Comparison of ENCODE assay signal across 26 cellular contexts in genomic region chr5:165119175-165119574, GRCh38.
"Had no signal": no experiment of that assay in that cellular context is flagged by ENCODE, and none has a peak within 500 bp of the region (broad histone marks: within the 10 kb centered on the region; RNA-seq: fewer than 3 reads in every experiment).

No MANE protein-coding gene starts in this region.

- H2AFZ ChIP-seq: parathyroid adenoma had no signal

- H3K4me3 Mint-ChIP-seq: activated B cell treated with CpG ODN at 0.5 μM for 24 hours; activated CD8-positive, alpha-beta memory T cell treated with anti-CD3 and anti-CD28 coated beads, Interleukin-2, amount 10 ng/mL, durations not matched to agents 7 days and 5 days; activated CD8-positive, alpha-beta T cell treated with anti-CD3 and anti-CD28 coated beads, Interleukin-2, amount 10 ng/mL, durations not matched to agents 7 days and 5 days; activated naive CD8-positive, alpha-beta T cell; activated T-cell treated with anti-CD3 and anti-CD28 coated beads, Interleukin-2, amount 50 U/mL, for 72 hours; memory B cell; naive thymus-derived CD8-positive, alpha-beta T cell; neural crest cell; stimulated activated effector memory CD8-positive, alpha-beta T cell treated with anti-CD3 and anti-CD28 coated beads, Interleukin-12 subunit alpha, Interleukin-12 subunit beta, amount 100 ng/mL, for 72 hours; stimulated activated naive CD8-positive, alpha-beta T cell treated with anti-CD3 and anti-CD28 coated beads, Interleukin-15, Interleukin-2, amounts not matched to agents 100 ng/mL and 50 ng/mL, for 24 hours; type B pancreatic cell had no signal

- H3K27me3 ChIP-seq: esophagus muscularis mucosa, foreskin keratinocyte, heart left ventricle, sigmoid colon, uterus had no signal

- H3K27me3 Mint-ChIP-seq: activated B cell treated with CpG ODN at 0.5 μM for 24 hours; activated CD8-positive, alpha-beta memory T cell treated with anti-CD3 and anti-CD28 coated beads, Interleukin-2, amount 10 ng/mL, durations not matched to agents 7 days and 5 days; activated naive CD8-positive, alpha-beta T cell; memory B cell; naive thymus-derived CD8-positive, alpha-beta T cell; stimulated activated naive CD8-positive, alpha-beta T cell treated with anti-CD3 and anti-CD28 coated beads, Interleukin-15, Interleukin-2, amounts not matched to agents 100 ng/mL and 50 ng/mL, for 24 hours; type B pancreatic cell had no signal

- H3K79me2 ChIP-seq: parathyroid adenoma had no signal

- H3K4me1 Mint-ChIP-seq: activated B cell treated with CpG ODN at 0.5 μM for 24 hours; activated CD8-positive, alpha-beta memory T cell treated with anti-CD3 and anti-CD28 coated beads, Interleukin-2, amount 10 ng/mL, durations not matched to agents 7 days and 5 days; memory B cell; naive thymus-derived CD8-positive, alpha-beta T cell; neural crest cell; stimulated activated effector memory CD8-positive, alpha-beta T cell treated with anti-CD3 and anti-CD28 coated beads, Interleukin-12 subunit alpha, Interleukin-12 subunit beta, amount 100 ng/mL, for 72 hours had no signal

- H3K36me3 ChIP-seq: esophagus muscularis mucosa, heart left ventricle, sigmoid colon, uterus had no signal

- H3K9me3 ChIP-seq: esophagus muscularis mucosa, psoas muscle, sigmoid colon, uterus had no signal

- H3K27ac ChIP-seq: esophagus muscularis mucosa, foreskin keratinocyte, heart left ventricle, parathyroid adenoma, psoas muscle, sigmoid colon, uterus had no signal

- H3K27ac Mint-ChIP-seq: activated B cell treated with CpG ODN at 0.5 μM for 24 hours; activated CD8-positive, alpha-beta memory T cell treated with anti-CD3 and anti-CD28 coated beads, Interleukin-2, amount 10 ng/mL, durations not matched to agents 7 days and 5 days; activated CD8-positive, alpha-beta T cell treated with anti-CD3 and anti-CD28 coated beads, Interleukin-2, amount 10 ng/mL, durations not matched to agents 7 days and 5 days; activated naive CD8-positive, alpha-beta T cell; activated T-cell treated with anti-CD3 and anti-CD28 coated beads, Interleukin-2, amount 50 U/mL, for 72 hours; memory B cell; naive thymus-derived CD8-positive, alpha-beta T cell; stimulated activated effector memory CD8-positive, alpha-beta T cell treated with anti-CD3 and anti-CD28 coated beads, Interleukin-12 subunit alpha, Interleukin-12 subunit beta, amount 100 ng/mL, for 72 hours; stimulated activated naive CD8-positive, alpha-beta T cell treated with anti-CD3 and anti-CD28 coated beads, Interleukin-15, Interleukin-2, amounts not matched to agents 100 ng/mL and 50 ng/mL, for 24 hours; type B pancreatic cell had no signal

- H3K9ac ChIP-seq: parathyroid adenoma had no signal

- H3K4me3 ChIP-seq: esophagus muscularis mucosa, heart left ventricle, psoas muscle, sigmoid colon, uterus had no signal

- H3K36me3 Mint-ChIP-seq: activated CD8-positive, alpha-beta memory T cell treated with anti-CD3 and anti-CD28 coated beads, Interleukin-2, amount 10 ng/mL, durations not matched to agents 7 days and 5 days; activated naive CD8-positive, alpha-beta T cell; memory B cell; naive thymus-derived CD8-positive, alpha-beta T cell; stimulated activated effector memory CD8-positive, alpha-beta T cell treated with anti-CD3 and anti-CD28 coated beads, Interleukin-12 subunit alpha, Interleukin-12 subunit beta, amount 100 ng/mL, for 72 hours; type B pancreatic cell had no signal

- H3K9me3 Mint-ChIP-seq: activated B cell treated with CpG ODN at 0.5 μM for 24 hours; stimulated activated naive CD8-positive, alpha-beta T cell treated with anti-CD3 and anti-CD28 coated beads, Interleukin-15, Interleukin-2, amounts not matched to agents 100 ng/mL and 50 ng/mL, for 24 hours; type B pancreatic cell had no signal

- DNase-seq: activated B cell treated with CpG ODN at 0.5 μM for 24 hours; activated CD8-positive, alpha-beta memory T cell treated with anti-CD3 and anti-CD28 coated beads, Interleukin-2, amount 10 ng/mL, durations not matched to agents 7 days and 5 days; activated CD8-positive, alpha-beta T cell treated with anti-CD3 and anti-CD28 coated beads, Interleukin-2, amount 10 ng/mL, durations not matched to agents 7 days and 5 days; activated effector memory CD4-positive, alpha-beta T cell treated with Interleukin-2 at 50 U/mL for 16 hours; activated naive CD4-positive, alpha-beta T cell treated with Interleukin-2 at 50 U/mL for 16 hours; activated T-cell treated with anti-CD3 and anti-CD28 coated beads, Interleukin-2, amount 50 U/mL, for 72 hours; anterior cingulate cortex; dermis blood vessel endothelial cell; effector CD4-positive, alpha-beta T cell; foreskin keratinocyte; heart left ventricle; naive thymus-derived CD8-positive, alpha-beta T cell; nucleus accumbens; psoas muscle; sigmoid colon; small intestine; stimulated activated CD4-positive, alpha-beta T cell treated with anti-CD3 and anti-CD28 coated beads, Interleukin-4, amount 100 ng/mL, for 24 hours; uterus had no signal

- H3K4me1 ChIP-seq: foreskin keratinocyte, heart left ventricle, parathyroid adenoma, psoas muscle, uterus had no signal
